In the genomic region with DNA sequence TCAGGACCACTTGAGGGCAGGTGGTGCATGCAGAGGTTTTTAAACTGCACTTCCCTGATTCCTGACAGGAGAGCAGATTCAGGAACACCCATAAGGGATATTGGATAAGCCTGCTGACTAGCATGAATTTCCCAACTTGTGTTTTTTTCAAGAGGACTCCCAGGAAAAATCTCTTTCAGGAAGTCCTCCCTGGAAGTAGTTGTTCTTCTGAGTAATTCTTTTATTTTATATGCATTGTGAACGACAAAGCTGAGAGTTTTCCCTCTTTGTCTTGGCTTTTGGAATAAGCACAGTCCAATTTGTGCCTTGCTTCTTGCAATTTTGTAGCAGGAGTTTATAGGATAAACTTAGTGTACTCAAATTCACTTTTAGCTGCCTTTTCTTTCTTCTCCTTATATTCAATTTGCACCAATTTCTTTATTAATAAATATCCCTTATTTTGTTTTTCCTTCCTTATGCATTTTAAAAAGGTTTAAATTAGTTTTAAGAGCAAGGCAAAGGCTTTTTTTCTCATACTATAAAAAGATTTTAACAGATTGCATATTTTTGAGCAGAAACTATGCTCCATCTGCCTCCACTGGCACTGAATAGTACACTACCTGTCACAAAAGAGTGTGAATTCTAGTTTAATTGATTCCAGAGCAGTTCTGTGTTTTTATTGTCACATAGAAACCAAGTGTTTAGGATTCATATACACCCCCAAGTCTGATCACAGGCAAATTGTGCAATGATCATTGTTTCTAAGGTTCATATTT, we compare ENCODE assay signal across 15 cellular contexts.
"Had no signal": no experiment of that assay in that cellular context is flagged by ENCODE, and none has a peak within 500 bp of the region (broad histone marks: within the 10 kb centered on the region; RNA-seq: fewer than 3 reads in every experiment).

No MANE protein-coding gene starts in this region.

- H3K9me3 ChIP-seq: ascending aorta, left ventricle myocardium inferior, right atrium auricular region, transverse colon had no signal

- H3K36me3 ChIP-seq: ascending aorta, left ventricle myocardium inferior, right atrium auricular region, transverse colon had no signal

- ATAC-seq: activated CD4-positive, CD25-positive, alpha-beta regulatory T cell treated with anti-CD3 and anti-CD28 coated beads, Interleukin-2, amount 50 U/mL, for 24 hours; natural killer cell treated with Interleukin-12 subunit alpha and Interleukin-12 subunit beta and Interleukin-15 and Interleukin-18, amount 100 ng/mL, for 72 hours had no signal

- H3K4me3 ChIP-seq: ascending aorta, left ventricle myocardium inferior, right atrium auricular region, transverse colon had no signal

- H3K27ac Mint-ChIP-seq: activated T-helper 1 cell treated with anti-CD3 and anti-CD28 coated beads, Interleukin-12 subunit alpha, Interleukin-12 subunit beta, Interleukin-2, Interleukin-4 antibody, amounts not matched to agents 30 ng/mL and 10 ng/mL and 1 ng/mL, durations not matched to agents 14 hours and 24 hours and 36 hours; natural killer cell treated with Interleukin-12 subunit alpha and Interleukin-12 subunit beta and Interleukin-15 and Interleukin-18, amount 100 ng/mL, for 72 hours; progenitor cell of endocrine pancreas had no signal

- H3K27me3 ChIP-seq: ascending aorta, right atrium auricular region, transverse colon had no signal

- H3K4me1 ChIP-seq: ascending aorta, transverse colon had no signal

- H3K36me3 Mint-ChIP-seq: natural killer cell treated with Interleukin-12 subunit alpha and Interleukin-12 subunit beta and Interleukin-15 and Interleukin-18, amount 100 ng/mL, for 72 hours had no signal

- H3K9me3 Mint-ChIP-seq: natural killer cell treated with Interleukin-12 subunit alpha and Interleukin-12 subunit beta and Interleukin-15 and Interleukin-18, amount 100 ng/mL, for 72 hours had no signal

- H3K4me3 Mint-ChIP-seq: activated T-helper 1 cell treated with anti-CD3 and anti-CD28 coated beads, Interleukin-12 subunit alpha, Interleukin-12 subunit beta, Interleukin-2, Interleukin-4 antibody, amounts not matched to agents 30 ng/mL and 10 ng/mL and 1 ng/mL, durations not matched to agents 14 hours and 24 hours and 36 hours; natural killer cell treated with Interleukin-12 subunit alpha and Interleukin-12 subunit beta and Interleukin-15 and Interleukin-18, amount 100 ng/mL, for 72 hours had no signal

- DNase-seq: activated CD4-positive, alpha-beta T cell treated with anti-CD3 and anti-CD28 coated beads, Interleukin-2, amount 50 U/mL, for 1 hour; activated CD8-positive, alpha-beta memory T cell treated with anti-CD3 and anti-CD28 coated beads for 24 hours; activated naive CD4-positive, alpha-beta T cell treated with Interleukin-2 at 50 U/mL for 16 hours; left ventricle myocardium inferior; stimulated activated CD4-positive, alpha-beta T cell treated with anti-CD3 and anti-CD28 coated beads, Interleukin-15, amount 100 ng/mL, for 24 hours; stimulated activated CD4-positive, alpha-beta T cell treated with anti-CD3 and anti-CD28 coated beads, Interleukin-4, amount 100 ng/mL, for 24 hours; stimulated activated naive CD4-positive, alpha-beta T cell treated with Interleukin-2 at 50 U/mL for 16 hours; T-helper 9 cell; transverse colon had no signal

- H3K27ac ChIP-seq: ascending aorta, left ventricle myocardium inferior, right atrium auricular region, transverse colon had no signal
